In the genomic region with DNA sequence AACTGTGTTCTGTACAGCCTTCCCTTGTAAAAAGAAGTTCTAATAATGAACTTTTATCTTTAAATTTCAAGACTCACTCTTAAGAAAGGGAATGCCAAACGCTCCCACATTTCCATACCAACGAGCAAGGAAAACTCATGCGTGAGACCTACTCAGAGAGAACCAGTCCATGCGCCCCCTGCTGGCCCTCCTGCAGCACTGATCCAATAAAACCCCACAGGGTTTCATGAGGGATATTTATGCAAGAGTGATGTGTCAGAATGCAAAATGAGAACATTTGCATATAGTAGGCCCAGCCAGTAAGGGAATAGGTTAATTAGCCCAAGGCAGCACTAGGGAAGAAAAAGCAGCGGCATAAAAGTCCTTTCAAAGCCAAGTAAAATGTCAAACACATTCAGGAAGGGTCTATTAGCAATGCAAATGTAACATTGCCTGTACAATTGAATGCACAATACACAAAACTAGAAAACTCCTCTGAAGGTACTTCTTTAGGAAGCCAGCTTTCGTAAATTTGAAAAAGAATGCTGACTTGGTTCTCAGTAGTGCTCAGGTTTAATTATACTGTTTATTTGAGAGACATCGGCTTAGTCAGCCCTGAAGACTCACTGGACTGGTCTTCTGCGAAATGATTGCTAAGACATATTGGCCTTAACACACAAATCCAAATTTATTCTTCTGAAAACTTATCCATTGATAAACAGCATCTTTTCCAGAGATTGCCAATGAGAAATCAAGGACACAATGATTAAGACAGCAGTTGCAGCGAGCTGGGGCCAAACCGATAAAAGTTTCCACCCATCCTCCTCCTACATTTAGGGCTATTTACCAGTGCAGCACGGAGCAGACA, we compare ENCODE assay signal across 8 cellular contexts.
DNase-seq lines count a peak whose midpoint lies in the region; ATAC-seq and TF ChIP-seq lines count a peak whose summit lies in the region.

No MANE protein-coding gene starts in this region.

- H3K4me3 ChIP-seq in coronary artery (no peak overlapping the region), lower lobe of right lung (no peak overlapping the region)

- H3K27me3 ChIP-seq in lower lobe of right lung (ENCODE audit: low read depth) = no peaks in the 10 kb centered on the region

- no peak overlapping the region for H3K27ac Mint-ChIP-seq in activated CD4-positive, alpha-beta T cell treated with anti-CD3 and anti-CD28 coated beads for 36 hours

- H3K27me3 Mint-ChIP-seq in activated CD4-positive, alpha-beta T cell treated with anti-CD3 and anti-CD28 coated beads for 36 hours = no peaks in the 10 kb centered on the region

- intact Hi-C loops in activated CD4-positive, alpha-beta T cell treated with anti-CD3 and anti-CD28 coated beads for 36 hours (cut with DNase I, micrococcal nuclease) = loop anchor here (1.0 to 10.0 kb wide), 16 partner anchors 9 to 755 kb away; no protein-coding TSS in a partner anchor
- intact Hi-C loops in lower lobe of right lung (cut with DNase I) = no loop called here

- H3K36me3 Mint-ChIP-seq in activated CD4-positive, alpha-beta T cell treated with anti-CD3 and anti-CD28 coated beads for 36 hours (ENCODE audit: low read depth) = peaks cover 7% of the 10 kb centered on the region

- no peak overlapping the region for H3K4me3 Mint-ChIP-seq in activated CD4-positive, alpha-beta T cell treated with anti-CD3 and anti-CD28 coated beads for 36 hours

- peak; percentile 41 for ATAC-seq in HG02938 (IDR thresholded peaks at IDR 0.05; ENCODE audit: unreplicated experiment)
- peak; percentile 83 for ATAC-seq in activated CD4-positive, alpha-beta T cell treated with anti-CD3 and anti-CD28 coated beads for 36 hours
- ATAC-seq in lower lobe of right lung = peak; percentile 85 to 90

- TF ChIP-seq CTCF in coronary artery (IDR thresholded peaks at IDR 0.05) (peak; percentile 81), lower lobe of right lung (IDR thresholded peaks at IDR 0.05) (peak; percentile 95)

- peaks cover 19% of the 10 kb centered on the region for H3K36me3 ChIP-seq in lower lobe of right lung

- POLR2A ChIA-PET in activated CD4-positive, alpha-beta T cell treated with anti-CD3 and anti-CD28 coated beads for 36 hours (lab: Charles Lee) = interaction anchor here (0.7 kb wide), 1 partner anchor 176 kb away, joined by 3 read pairs; no protein-coding TSS in a partner anchor

- no peaks in the 10 kb centered on the region for H3K9me3 Mint-ChIP-seq in activated CD4-positive, alpha-beta T cell treated with anti-CD3 and anti-CD28 coated beads for 36 hours (ENCODE audit: low read depth)

- peak; percentile 10 for DNase-seq in DMS79 treated with DMSO at 0.1 percent for 48 hours (lab: John Stamatoyannopoulos, UW)
- no peak for DNase-seq in DMS79 (lab: John Stamatoyannopoulos, UW)
- peak; percentile 69 for DNase-seq in NCI-H2196 (lab: John Stamatoyannopoulos, UW; ENCODE audit: unreplicated experiment)
- DNase-seq in activated CD4-positive, alpha-beta T cell treated with anti-CD3 and anti-CD28 coated beads for 36 hours = peak; percentile 86
- DNase-seq in coronary artery (ENCODE audit: low spot score) = no peak
- DNase-seq in lower lobe of right lung = peak; percentile 79
- peak in 2 of 3 experiments; percentile 35 to 37 for DNase-seq in stimulated activated CD4-positive, alpha-beta T cell treated with anti-CD3 and anti-CD28 coated beads, TNF-alpha, amount 100 ng/mL, for 4 hours (ENCODE audit: low read depth in 3 of 3)

- no peaks in the 10 kb centered on the region for H3K4me1 Mint-ChIP-seq in activated CD4-positive, alpha-beta T cell treated with anti-CD3 and anti-CD28 coated beads for 36 hours

- peaks cover 33% of the 10 kb centered on the region for H3K4me1 ChIP-seq in lower lobe of right lung

- CTCF ChIA-PET in activated CD4-positive, alpha-beta T cell treated with anti-CD3 and anti-CD28 coated beads for 36 hours (lab: Charles Lee) = interaction anchor here (0.6 to 3.5 kb wide), 43 partner anchors 8 to 1569 kb away, joined by 3 to 33 read pairs (median 4); no protein-coding TSS in a partner anchor

- no peaks in the 10 kb centered on the region for H3K9me3 ChIP-seq in lower lobe of right lung

- no peak overlapping the region for H3K27ac ChIP-seq in coronary artery
- no peak overlapping the region for H3K27ac ChIP-seq in lower lobe of right lung

Comparison
In these comparisons a context has a peak if more than half of its experiments do, and no peak if none do; other contexts are left out.
1. DNase-seq: peak in DMS79 treated with DMSO at 0.1 percent for 48 hours (single experiment), NCI-H2196 (single experiment), activated CD4-positive, alpha-beta T cell treated with anti-CD3 and anti-CD28 coated beads for 36 hours (single experiment), lower lobe of right lung (single experiment) and stimulated activated CD4-positive, alpha-beta T cell treated with anti-CD3 and anti-CD28 coated beads, TNF-alpha, amount 100 ng/mL, for 4 hours (2 of 3); none in DMS79 (single experiment) and coronary artery (single experiment).
2. Peak in every context shown above with its lines, with median percentiles within 50 percentile points of each other: ATAC-seq.